Comparison of ENCODE assay signal across 8 cellular contexts in the genomic region with DNA sequence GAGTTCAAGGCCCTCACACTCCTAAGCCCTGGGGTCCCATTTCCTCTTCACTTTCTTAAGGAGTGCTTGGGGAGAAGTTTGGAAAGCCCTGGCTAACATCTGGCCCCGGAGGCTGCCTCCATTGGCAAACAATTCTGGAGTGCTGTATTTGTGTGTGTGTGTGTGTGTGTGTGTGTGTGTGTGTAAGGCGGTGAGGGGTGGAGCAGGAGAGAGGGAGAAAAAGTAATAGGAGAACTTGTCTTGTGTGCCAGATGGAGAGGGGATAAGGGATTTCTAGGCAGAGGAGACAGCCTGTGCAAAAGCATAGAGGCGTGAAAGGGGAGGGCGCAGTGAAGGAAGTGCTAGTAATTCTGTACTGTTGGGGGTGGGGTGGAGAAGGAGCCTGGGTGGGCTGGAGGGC. TPM values are rescaled to one million over a fixed set of nuclear protein-coding genes. Genes with fewer than 3 reads are reported as not detected.
DNase-seq lines count a peak whose midpoint lies in the region; ATAC-seq and TF ChIP-seq lines count a peak whose summit lies in the region.

No MANE protein-coding gene starts in this region.

- CTCF ChIA-PET in Panc1 (lab: Charles Lee): no interaction called here

- DNase-seq in activated CD4-positive, alpha-beta T cell treated with anti-CD3 and anti-CD28 coated beads, Interleukin-2, amount 10 ng/mL, durations not matched to agents 24 days and 14 days: no peak
- no peak for DNase-seq in activated CD4-positive, alpha-beta T cell treated with anti-CD3 and anti-CD28 coated beads for 1 hour
- DNase-seq in Panc1 (ENCODE audit: low read depth, low spot score) (no peak), fibroblast of gingiva (ENCODE audit: low read depth) (peak; percentile 79), sciatic nerve (ENCODE audit: low spot score) (no peak), Kasumi-1 (lab: John Stamatoyannopoulos, UW) (no peak), CD1c-positive myeloid dendritic cell (ENCODE audit: extremely low spot score) (no peak), NCI-H1930 (lab: John Stamatoyannopoulos, UW) (no peak)

- peaks cover 36% of the 10 kb centered on the region for H3K27me3 Mint-ChIP-seq in activated CD4-positive, alpha-beta T cell treated with anti-CD3 and anti-CD28 coated beads, Interleukin-2, amount 10 ng/mL, durations not matched to agents 24 days and 14 days

- no peak for TF ChIP-seq CTCF in Panc1 (IDR thresholded peaks at IDR 0.05)

- H3K27ac Mint-ChIP-seq in activated CD4-positive, alpha-beta T cell treated with anti-CD3 and anti-CD28 coated beads, Interleukin-2, amount 10 ng/mL, durations not matched to agents 24 days and 14 days: no peak overlapping the region

- POLR2A ChIA-PET in Panc1 (lab: Charles Lee): interaction anchor here (0.7 kb wide), 1 partner anchor 8 kb away, joined by 4 read pairs; no protein-coding TSS in a partner anchor

- ATAC-seq in Panc1: no peak
- peak; percentile 69 for ATAC-seq in sciatic nerve

- H3K4me3 ChIP-seq in Panc1 (ENCODE audit: low read depth in 2 of 2, low read length in 2 of 2): peak overlapping the region; percentile 61 to 70

- peaks cover 24% of the 10 kb centered on the region for H3K4me1 Mint-ChIP-seq in activated CD4-positive, alpha-beta T cell treated with anti-CD3 and anti-CD28 coated beads, Interleukin-2, amount 10 ng/mL, durations not matched to agents 24 days and 14 days

- in situ Hi-C loops in Panc1 (cut with HindIII; ENCODE audit: low pct_unique_long_range_greater_than_20kb, low sequenced_read_pairs): no loop called here

- peaks cover 5% of the 10 kb centered on the region; the same call in 1 of the 2 replicates for H3K27me3 ChIP-seq in Panc1 (ENCODE audit: control insufficient read depth, insufficient read depth, low read length)

- no peaks in the 10 kb centered on the region for H3K36me3 ChIP-seq in Panc1 (ENCODE audit: control insufficient read depth, insufficient read depth, low read length)

- no peaks in the 10 kb centered on the region for H3K9me3 ChIP-seq in Panc1 (ENCODE audit: control insufficient read depth, insufficient read depth, low read depth, low read length)

- intact Hi-C loops in activated CD4-positive, alpha-beta T cell treated with anti-CD3 and anti-CD28 coated beads, Interleukin-2, amount 10 ng/mL, durations not matched to agents 24 days and 14 days (cut with micrococcal nuclease): loop anchor here (5.0 kb wide), 1 partner anchor 170 kb away; no protein-coding TSS in a partner anchor
- intact Hi-C loops in Panc1 (cut with micrococcal nuclease; ENCODE audit: unreplicated experiment) (no loop called here), sciatic nerve (cut with DNase I) (no loop called here)

- no TSS peak for BruUV-seq in Panc1 (replicated peaks; lab: Mats Ljungman, UMichigan)

- no peaks in the 10 kb centered on the region for H3K36me3 Mint-ChIP-seq in activated CD4-positive, alpha-beta T cell treated with anti-CD3 and anti-CD28 coated beads, Interleukin-2, amount 10 ng/mL, durations not matched to agents 24 days and 14 days (ENCODE audit: low read depth)

- H3K4me3 Mint-ChIP-seq in activated CD4-positive, alpha-beta T cell treated with anti-CD3 and anti-CD28 coated beads, Interleukin-2, amount 10 ng/mL, durations not matched to agents 24 days and 14 days: peak overlapping the region; percentile 39

- H3K27ac ChIP-seq in Panc1 (ENCODE audit: low read length): 0 out of 2 replicates have a peak overlapping the region, but pooled peaks have one; percentile 39

- H3K4me1 ChIP-seq in Panc1 (ENCODE audit: control insufficient read depth, insufficient read depth, low read length): peaks cover 8% of the 10 kb centered on the region

- H3K9me3 Mint-ChIP-seq in activated CD4-positive, alpha-beta T cell treated with anti-CD3 and anti-CD28 coated beads, Interleukin-2, amount 10 ng/mL, durations not matched to agents 24 days and 14 days: no peaks in the 10 kb centered on the region

RNA-seq across cellular contexts. Expression of a gene that starts 0.6 kb away (rescaled TPM):
- total RNA-seq in activated CD4-positive, alpha-beta T cell treated with anti-CD3 and anti-CD28 coated beads, Interleukin-2, amount 10 ng/mL, durations not matched to agents 24 days and 14 days: 3.1 and 3.2 TPM in 2 replicates
- total RNA-seq in Panc1 (2021; ENCODE audit: unreplicated experiment) (7.4 TPM), sciatic nerve (12.7 TPM)
- polyA plus RNA-seq in Panc1 (2012; ENCODE audit: insufficient read length): 9.5 TPM
